Comparison of ENCODE assay signal across 8 cellular contexts in the genomic region with DNA sequence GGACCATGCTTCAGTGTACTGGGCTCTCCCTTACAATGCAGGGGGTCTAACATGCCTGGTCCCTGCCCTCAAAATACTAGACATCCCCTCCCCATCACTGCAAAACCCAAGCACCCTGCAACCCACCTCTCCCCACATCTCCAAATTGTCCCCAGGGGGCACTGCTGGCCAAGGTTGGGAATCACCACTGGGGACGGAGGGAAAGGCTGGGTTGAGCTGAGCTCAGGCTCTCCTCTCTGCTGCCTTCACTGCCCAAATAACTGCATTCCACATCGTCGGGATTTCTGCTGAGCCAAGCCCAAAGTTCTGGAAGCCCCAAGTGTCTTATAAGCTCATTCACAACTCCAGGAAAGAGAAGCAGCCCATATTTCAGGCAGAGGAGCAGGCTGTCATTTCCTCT.
DNase-seq lines count a peak whose midpoint lies in the region; ATAC-seq and TF ChIP-seq lines count a peak whose summit lies in the region.

No MANE protein-coding gene starts in this region.

- ATAC-seq in left lobe of liver (peak; percentile 80), GM21515 (IDR thresholded peaks at IDR 0.05; ENCODE audit: unreplicated experiment) (no peak), HG03442 (IDR thresholded peaks at IDR 0.05; ENCODE audit: unreplicated experiment) (no peak), GM21723 (IDR thresholded peaks at IDR 0.05; ENCODE audit: unreplicated experiment) (no peak)

- in situ Hi-C loops in brain microvascular endothelial cell (cut with HindIII; ENCODE audit: low pct_ligation_motif_present, low sequenced_read_pairs), result no loop called here

- peak; percentile 26 for DNase-seq in COLO829 (ENCODE audit: low spot score)
- DNase-seq in HK-2 (ENCODE audit: unreplicated experiment), result peak; percentile 38
- peak; percentile 41 for DNase-seq in brain microvascular endothelial cell
- DNase-seq in left lobe of liver (ENCODE audit: low spot score), result peak; percentile 56
- DNase-seq in amniotic stem cell (lab: John Stamatoyannopoulos, UW), result no peak

- no peaks in the 10 kb centered on the region for H3K36me3 ChIP-seq in brain microvascular endothelial cell (replicated peaks)

- no peaks in the 10 kb centered on the region for H3K27me3 ChIP-seq in brain microvascular endothelial cell (replicated peaks)

- no peak overlapping the region for H3K4me3 ChIP-seq in brain microvascular endothelial cell (ENCODE audit: low read depth, low read length)

- peak; percentile 87 for TF ChIP-seq CTCF in brain microvascular endothelial cell (IDR thresholded peaks at IDR 0.05; ENCODE audit: low read depth, low read length, missing control alignments)

- no peak overlapping the region for H3K27ac ChIP-seq in brain microvascular endothelial cell
